ENCODE assay signal across 8 cellular contexts in genomic region chr12:13044859-13045384, GRCh38. TPM values are rescaled to one million over a fixed set of nuclear protein-coding genes. Genes with fewer than 3 reads are reported as not detected.
A peak's percentile ranks its signal among the peaks of the same experiment; 100 is the strongest.
DNase-seq lines count a peak whose midpoint lies in the region; ATAC-seq and TF ChIP-seq lines count a peak whose summit lies in the region.

No MANE protein-coding gene starts in this region.

- no peaks in the 10 kb centered on the region for H3K9me3 ChIP-seq in right atrium auricular region
- no peaks in the 10 kb centered on the region for H3K9me3 ChIP-seq in lower lobe of right lung
- H3K9me3 ChIP-seq in vagina: no peaks in the 10 kb centered on the region

- peak overlapping the region in 1 of 2 donors; percentile 71 for H3K27ac ChIP-seq in right atrium auricular region
- no peak overlapping the region for H3K27ac ChIP-seq in lower lobe of right lung
- peak overlapping the region; percentile 57 for H3K27ac ChIP-seq in vagina

- in situ Hi-C loops in astrocyte of the cerebellum (cut with HindIII; ENCODE audit: low sequenced_read_pairs): no loop called here

- H3K4me3 ChIP-seq in right atrium auricular region: peak overlapping the region; percentile 94 to 99
- peak overlapping the region; percentile 98 for H3K4me3 ChIP-seq in astrocyte of the cerebellum (ENCODE audit: low read depth, low read length)
- peak overlapping the region; percentile 76 for H3K4me3 ChIP-seq in lower lobe of right lung
- peak overlapping the region; percentile 90 to 92 for H3K4me3 ChIP-seq in vagina

- H3K4me1 ChIP-seq in right atrium auricular region: peaks cover 0 to 10% of the 10 kb centered on the region in 2 donors
- H3K4me1 ChIP-seq in lower lobe of right lung: peaks cover 10% of the 10 kb centered on the region
- H3K4me1 ChIP-seq in vagina: peaks cover 15% of the 10 kb centered on the region

- ATAC-seq in Right ventricle myocardium superior (ENCODE audit: poor library complexity) (no peak), lower lobe of right lung (no peak)

- H3K27me3 ChIP-seq in right atrium auricular region (no peaks in the 10 kb centered on the region), lower lobe of right lung (ENCODE audit: low read depth) (no peaks in the 10 kb centered on the region), vagina (no peaks in the 10 kb centered on the region)

- DNase-seq in right atrium auricular region (ENCODE audit: low spot score): no peak
- no peak for DNase-seq in Right ventricle myocardium superior
- DNase-seq in astrocyte of the cerebellum (ENCODE audit: low read depth): no peak
- DNase-seq in lower lobe of right lung: no peak
- DNase-seq in vagina (ENCODE audit: extremely low spot score in 2 of 2): no peak
- no peak for DNase-seq in head of caudate nucleus
- no peak for DNase-seq in NCI-H146 (lab: John Stamatoyannopoulos, UW)
- no peak for DNase-seq in hippocampal formation (lab: John Stamatoyannopoulos, UW)

- intact Hi-C loops in Right ventricle myocardium superior (cut with DNase I): no loop called here
- intact Hi-C loops in lower lobe of right lung (cut with DNase I): no loop called here
- intact Hi-C loops in vagina (cut with DNase I): no loop called here
- intact Hi-C loops in head of caudate nucleus (cut with DNase I): loop anchor here (5.0 kb wide), 1 partner anchor 43 kb away; the partner anchor contains the start of gene HEBP1

- no peaks in the 10 kb centered on the region for H3K36me3 ChIP-seq in right atrium auricular region
- H3K36me3 ChIP-seq in lower lobe of right lung: no peaks in the 10 kb centered on the region
- H3K36me3 ChIP-seq in vagina: no peaks in the 10 kb centered on the region

- TF ChIP-seq CTCF in right atrium auricular region (IDR thresholded peaks at IDR 0.05) (no peak), astrocyte of the cerebellum (IDR thresholded peaks at IDR 0.05; ENCODE audit: low read depth, low read length, missing control alignments) (no peak), lower lobe of right lung (IDR thresholded peaks at IDR 0.05) (no peak), vagina (IDR thresholded peaks at IDR 0.05) (no peak)

- no peak for TF ChIP-seq POLR2A in vagina (IDR thresholded peaks at IDR 0.05)

RNA-seq across cellular contexts. Expression of gene FAM234B, which starts 0.7 kb away (rescaled TPM):
- total RNA-seq in right atrium auricular region (1 to 10 TPM; 1.7 to 4.6 TPM), Right ventricle myocardium superior (1.8 TPM), lower lobe of right lung (7.5 TPM), vagina (11.0 TPM)

RNA-seq across cellular contexts. Expression of gene HEBP1, which starts 44.9 kb away (rescaled TPM):
- 10 to 100 TPM; 29.4 to 30.0 TPM for total RNA-seq in right atrium auricular region
- total RNA-seq in Right ventricle myocardium superior: 65.3 TPM
- 72.7 TPM for total RNA-seq in lower lobe of right lung
- 47.6 TPM for total RNA-seq in vagina

RNA-seq across cellular contexts. Expression of gene GSG1, which starts 58.5 kb away (rescaled TPM):
- total RNA-seq in right atrium auricular region (not detected), Right ventricle myocardium superior (not detected), lower lobe of right lung (not detected), vagina (not detected)
